15 cellular contexts compared by ENCODE assay signal in genomic region chr6:10479939-10480700, GRCh38.
"Had no signal": no experiment of that assay in that cellular context is flagged by ENCODE, and none has a peak within 500 bp of the region (broad histone marks: within the 10 kb centered on the region; RNA-seq: fewer than 3 reads in every experiment).

No MANE protein-coding gene starts in this region.

- H3K4me3 ChIP-seq: lung, thyroid gland, uterus had no signal

- H3K27me3 ChIP-seq: neutrophil, thyroid gland, uterus had no signal

- H3K36me3 ChIP-seq: neutrophil, thyroid gland, uterus had no signal

- DNase-seq: activated CD4-positive, alpha-beta T cell treated with anti-CD3 and anti-CD28 coated beads for 4 hours; activated CD8-positive, alpha-beta T cell treated with anti-CD3 and anti-CD28 coated beads for 36 hours; activated effector memory CD4-positive, alpha-beta T cell treated with anti-CD3 and anti-CD28 coated beads, Interleukin-2, amount 50 U/mL, for 16 hours; activated T-cell treated with anti-CD3 and anti-CD28 coated beads, Interleukin-2, amount 50 U/mL, for 4 hours; effector memory CD8-positive, alpha-beta T cell; naive B cell; retina; stimulated activated CD4-positive, alpha-beta T cell treated with anti-CD3 and anti-CD28 coated beads, Interleukin-2, amount 100 ng/mL, for 48 hours; thyroid gland; uterus had no signal

- ATAC-seq: activated CD8-positive, alpha-beta T cell treated with anti-CD3 and anti-CD28 coated beads for 36 hours; activated naive CD4-positive, alpha-beta T cell treated with anti-CD3 and anti-CD28 coated beads, Interleukin-2, amount 50 U/mL, for 72 hours; activated T-cell treated with anti-CD3 and anti-CD28 coated beads, Interleukin-2, amount 50 U/mL, for 4 hours; effector memory CD8-positive, alpha-beta T cell; stimulated activated memory B cell treated with anti-CD40 and anti-IgM and Interleukin-4, amounts not matched to agents 10 μg/mL and 1 μg/mL and 100 μg/mL, for 72 hours had no signal

- H3K4me1 ChIP-seq: thyroid gland, uterus had no signal

- H3K27ac ChIP-seq: epithelial cell of prostate, neutrophil, thyroid gland, uterus had no signal

- H3K9me3 ChIP-seq: neutrophil, thyroid gland, uterus had no signal
